8 cellular contexts compared by ENCODE assay signal in genomic region chr7:19747740-19748339, GRCh38. TPM values are rescaled to one million over a fixed set of nuclear protein-coding genes. Genes with fewer than 3 reads are reported as not detected.
DNase-seq lines count a peak whose midpoint lies in the region; ATAC-seq and TF ChIP-seq lines count a peak whose summit lies in the region.

No MANE protein-coding gene starts in this region.

- no peaks in the 10 kb centered on the region for H3K9me3 Mint-ChIP-seq in activated B cell treated with CpG ODN at 0.5 μM for 24 hours

- H3K4me3 Mint-ChIP-seq in activated B cell treated with CpG ODN at 0.5 μM for 24 hours, result no peak overlapping the region

- peaks cover 6% of the 10 kb centered on the region for H3K27me3 Mint-ChIP-seq in activated B cell treated with CpG ODN at 0.5 μM for 24 hours

- no peaks in the 10 kb centered on the region for H3K4me1 Mint-ChIP-seq in activated B cell treated with CpG ODN at 0.5 μM for 24 hours

- no peaks in the 10 kb centered on the region for H3K36me3 Mint-ChIP-seq in activated B cell treated with CpG ODN at 0.5 μM for 24 hours (ENCODE audit: low read depth)

- no peak overlapping the region for H3K27ac Mint-ChIP-seq in activated B cell treated with CpG ODN at 0.5 μM for 24 hours

- CTCF ChIA-PET in activated B cell treated with CpG ODN at 0.5 μM for 24 hours (lab: Charles Lee), result interaction anchor here (0.7 to 4.2 kb wide), 17 partner anchors 8 to 1505 kb away, joined by 3 to 95 read pairs (median 7); partner anchors contain the start of gene POLR1F

- TF ChIP-seq CTCF in activated B cell treated with CpG ODN at 0.5 μM for 24 hours (IDR thresholded peaks at IDR 0.05), result no peak

- POLR2A ChIA-PET in activated B cell treated with CpG ODN at 0.5 μM for 24 hours (lab: Charles Lee), result interaction anchor here (0.6 kb wide), 1 partner anchor 39 kb away, joined by 3 read pairs; the partner anchor contains the start of gene POLR1F

- intact Hi-C loops in activated B cell treated with CpG ODN at 0.5 μM for 24 hours (cut with micrococcal nuclease), result loop anchor here (1.0 to 5.0 kb wide), 6 partner anchors 35 to 1504 kb away; no protein-coding TSS in a partner anchor

- ATAC-seq in GM19438 (IDR thresholded peaks at IDR 0.05; ENCODE audit: low read depth, unreplicated experiment) (peak; percentile 62), activated B cell treated with CpG ODN at 0.5 μM for 24 hours (ENCODE audit: low read depth) (peak; percentile 25), GM21526 (IDR thresholded peaks at IDR 0.05; ENCODE audit: low FRiP score, unreplicated experiment) (no peak), GM21825 (IDR thresholded peaks at IDR 0.05; ENCODE audit: unreplicated experiment) (no peak)

- DNase-seq in AML-193 (lab: John Stamatoyannopoulos, UW) (peak; percentile 20 to 29), NCI-H2081 (lab: John Stamatoyannopoulos, UW) (peak; percentile 52 to 62), activated B cell treated with CpG ODN at 0.5 μM for 24 hours (no peak), kidney tubule cell (ENCODE audit: low spot score) (peak; percentile 65), GF-D8 (lab: John Stamatoyannopoulos, UW) (no peak)

RNA-seq across cellular contexts. Expression of gene TMEM196, which starts 25.6 kb away (rescaled TPM):
- not detected in 2 replicates for total RNA-seq in activated B cell treated with CpG ODN at 0.5 μM for 24 hours

RNA-seq across cellular contexts. Expression of gene POLR1F, which starts 39.0 kb away (rescaled TPM):
- total RNA-seq in activated B cell treated with CpG ODN at 0.5 μM for 24 hours, result 19.9 and 20.0 TPM in 2 replicates

Comparison
In these comparisons a context has a peak if more than half of its experiments do, and no peak if none do; other contexts are left out.
1. DNase-seq: peak in AML-193 (2 of 2), NCI-H2081 (2 of 2) and kidney tubule cell (single experiment); none in activated B cell treated with CpG ODN at 0.5 μM for 24 hours (single experiment) and GF-D8 (single experiment).
2. ATAC-seq: peak in GM19438 (single experiment) and activated B cell treated with CpG ODN at 0.5 μM for 24 hours (single experiment); none in GM21526 (single experiment) and GM21825 (single experiment).